In the genomic region with DNA sequence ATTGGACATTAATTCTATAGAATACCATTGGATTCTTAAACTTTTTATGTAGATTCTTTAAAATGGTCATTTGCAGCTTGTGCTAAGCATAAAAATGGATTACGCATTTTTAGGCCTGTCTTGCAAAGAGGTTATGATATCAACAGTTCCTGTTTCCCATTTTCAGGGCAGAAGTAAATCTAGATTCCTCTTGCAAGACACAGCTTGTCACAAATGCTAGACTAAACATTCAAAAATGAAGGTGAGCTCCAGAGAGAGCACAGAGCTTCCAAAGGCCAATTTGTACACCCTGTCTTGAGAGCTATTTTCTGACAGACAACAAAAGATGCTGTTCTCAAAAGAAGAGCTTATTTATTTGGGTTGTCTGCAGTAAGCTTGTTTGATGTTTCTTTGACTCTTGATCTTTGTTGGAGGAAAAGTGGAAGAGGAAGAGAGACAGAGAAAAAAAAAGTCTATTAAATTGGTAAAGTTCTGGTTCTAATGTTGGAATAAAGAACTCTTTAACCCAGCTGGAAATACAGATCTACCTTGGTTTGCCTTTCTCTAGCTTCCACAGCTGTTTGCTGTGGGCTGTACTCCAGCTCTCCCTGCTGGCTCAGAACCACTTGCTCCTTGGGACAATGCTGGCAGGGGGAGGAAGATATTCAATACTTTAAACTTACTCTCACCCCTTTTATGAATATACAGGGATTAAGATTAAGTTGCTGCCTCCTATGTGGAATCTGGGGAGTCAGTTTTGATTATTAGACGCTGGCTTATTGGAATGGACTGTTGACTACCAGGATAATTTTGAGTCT, we compare ENCODE assay signal across 17 cellular contexts.
DNase-seq lines count a peak whose midpoint lies in the region; ATAC-seq and TF ChIP-seq lines count a peak whose summit lies in the region.
"Had no signal": no experiment of that assay in that cellular context is flagged by ENCODE, and none has a peak within 500 bp of the region (broad histone marks: within the 10 kb centered on the region; RNA-seq: fewer than 3 reads in every experiment).

No MANE protein-coding gene starts in this region.

- H3K9me3 ChIP-seq in AG04450 (ENCODE audit: control insufficient read depth, insufficient read depth, low read length) (no peaks in the 10 kb centered on the region), H9 (ENCODE audit: control insufficient read depth, low read depth, low read length) (no peaks in the 10 kb centered on the region), hepatocyte (ENCODE audit: low read depth) (no peaks in the 10 kb centered on the region), PC-3 (ENCODE audit: low read length) (no peaks in the 10 kb centered on the region), suprapubic skin (no peaks in the 10 kb centered on the region)

- DNase-seq in AG04450 (ENCODE audit: low read depth, low spot score) (no peak), H9 (no peak), choroid plexus epithelial cell (ENCODE audit: low read depth) (peak; percentile 55), hepatocyte (ENCODE audit: low spot score) (no peak), T-cell (no peak), PC-3 (no peak), SIG-M5 treated with dmso at 0.1 percent for 504 hours (lab: John Stamatoyannopoulos, UW; ENCODE audit: unreplicated experiment) (no peak), suprapubic skin (ENCODE audit: low spot score in 2 of 2) (no peak)
- DNase-seq: activated CD4-positive, alpha-beta T cell treated with anti-CD3 and anti-CD28 coated beads, Interleukin-2, amount 50 U/mL, for 1 hour; activated T-cell treated with anti-CD3 and anti-CD28 coated beads, Interleukin-2, amount 50 U/mL, for 4 hours; C1 segment of cervical spinal cord; midbrain; NCI-H187 treated with DMSO at 0.1 percent for 48 hours; NCI-H774 had no signal

- BruUV-seq in PC-3 (replicated peaks; lab: Mats Ljungman, UMichigan), result no TSS peak

- no peak overlapping the region for H3K23ac ChIP-seq in H9 (ENCODE audit: insufficient read length, low read depth, low read length)

- H3K4me3 Mint-ChIP-seq in H9, result no peak overlapping the region
- H3K4me3 Mint-ChIP-seq in T-cell, result no peak overlapping the region
- H3K4me3 Mint-ChIP-seq: activated T-cell treated with anti-CD3 and anti-CD28 coated beads, Interleukin-2, amount 50 U/mL, for 4 hours; dendritic cell treated with granulocyte-macrophage colony-stimulating factor and Interleukin-4, amounts not matched to agents 40 ng/mL and 50 ng/mL, for 4 days had no signal

- H3K18ac ChIP-seq in H9 (ENCODE audit: insufficient read length, low read depth, low read length), result no peak overlapping the region

- H3K9ac ChIP-seq in H9 (ENCODE audit: extremely low read depth, insufficient read length, low read length) (no peak overlapping the region), PC-3 (ENCODE audit: low read length) (no peak overlapping the region)
- H3K9ac ChIP-seq: KMS-11 had no signal

- WGBS in H9 (ENCODE audit: extremely low coverage, insufficient read length, low lambda C conversion rate), result no CpG with 5 or more reads among the region's 2 CpGs
- WGBS in hepatocyte (ENCODE audit: low lambda C conversion rate, missing lambda C conversion rate), result 71% methylated on average over 2 of the region's 2 CpGs
- 67% methylated on average over 2 of the region's 2 CpGs for WGBS in suprapubic skin

- CTCF ChIA-PET in AG04450 (lab: Charles Lee), result interaction anchor here (0.9 kb wide), 1 partner anchor 14 kb away, joined by 4 read pairs; no protein-coding TSS in a partner anchor
- CTCF ChIA-PET in T-cell (lab: Charles Lee), result no interaction called here
- CTCF ChIA-PET in PC-3 (lab: Charles Lee), result no interaction called here

- no peak overlapping the region for H2BK12ac ChIP-seq in H9 (ENCODE audit: insufficient read length, low read depth, low read length)

- H3K36me3 Mint-ChIP-seq in H9 (ENCODE audit: insufficient read depth in 1 of 3, low read depth in 3 of 3) (peaks cover 3 to 4% (median 4%) of the 10 kb centered on the region in 3 experiments; a peak in 4 of 7 replicates), T-cell (no peaks in the 10 kb centered on the region)

- no peaks in the 10 kb centered on the region for H3K27me3 Mint-ChIP-seq in H9 (ENCODE audit: low read depth)
- no peaks in the 10 kb centered on the region for H3K27me3 Mint-ChIP-seq in T-cell
- H3K27me3 Mint-ChIP-seq: dendritic cell treated with granulocyte-macrophage colony-stimulating factor and Interleukin-4, amounts not matched to agents 40 ng/mL and 50 ng/mL, for 4 days had no signal

- H3K27me3 ChIP-seq in AG04450 (ENCODE audit: control insufficient read depth, insufficient read depth, low read length) (no peaks in the 10 kb centered on the region), H9 (ENCODE audit: insufficient read depth, low read length) (no peaks in the 10 kb centered on the region), hepatocyte (no peaks in the 10 kb centered on the region), PC-3 (ENCODE audit: low read length) (0 out of 2 replicates have a peak, but pooled peaks cover 9% of the 10 kb centered on the region), suprapubic skin (no peaks in the 10 kb centered on the region)

- intact Hi-C loops in PC-3 (cut with micrococcal nuclease), result loop anchor here (10.0 kb wide), 1 partner anchor 645 kb away; no protein-coding TSS in a partner anchor

- H3K9me2 ChIP-seq in hepatocyte (replicated peaks; ENCODE audit: insufficient read depth) (no peaks in the 10 kb centered on the region), PC-3 (replicated peaks; ENCODE audit: low read length) (no peaks in the 10 kb centered on the region)

- ATAC-seq in T-cell (replicated peaks in 1 of 4), result no peak
- ATAC-seq in PC-3, result no peak
- ATAC-seq: activated T-cell treated with anti-CD3 and anti-CD28 coated beads, Interleukin-2, amount 50 U/mL, for 4 hours; HCT116 had no signal

- no peak overlapping the region for H4K91ac ChIP-seq in H9 (ENCODE audit: insufficient read length, low read depth, low read length)

- POLR2A ChIA-PET in AG04450 (lab: Yijun Ruan, JAX), result no interaction called here
- POLR2A ChIA-PET in T-cell (lab: Charles Lee), result interaction anchor here in 1 of 2 donors (0.7 kb wide), 1 partner anchor 1444 kb away, joined by 3 read pairs; no protein-coding TSS in a partner anchor
- POLR2A ChIA-PET in PC-3 (lab: Charles Lee; ENCODE audit: unreplicated experiment), result no interaction called here

- no peaks in the 10 kb centered on the region for H3K36me3 ChIP-seq in hepatocyte (replicated peaks; ENCODE audit: insufficient read depth, low read depth)
- H3K36me3 ChIP-seq in PC-3 (ENCODE audit: low read depth, low read length), result no peaks in the 10 kb centered on the region
- no peaks in the 10 kb centered on the region for H3K36me3 ChIP-seq in suprapubic skin

- H4K20me1 ChIP-seq in H9 (ENCODE audit: control insufficient read depth, insufficient read depth, insufficient read length) (no peaks in the 10 kb centered on the region), hepatocyte (ENCODE audit: insufficient read depth, poor library complexity, severe bottlenecking) (no peaks in the 10 kb centered on the region), PC-3 (ENCODE audit: low read length) (no peaks in the 10 kb centered on the region)

- H3K4me3 ChIP-seq in AG04450 (ENCODE audit: low read depth, low read length) (no peak overlapping the region), choroid plexus epithelial cell (ENCODE audit: low read depth, low read length) (no peak overlapping the region), hepatocyte (no peak overlapping the region), PC-3 (ENCODE audit: low read length) (no peak overlapping the region), suprapubic skin (no peak overlapping the region)

- H2AFZ ChIP-seq in H9 (ENCODE audit: low read length), result no peak overlapping the region
- H2AFZ ChIP-seq in hepatocyte, result no peak overlapping the region
- no peak overlapping the region for H2AFZ ChIP-seq in PC-3 (ENCODE audit: low read length)

- no peak overlapping the region for H4K5ac ChIP-seq in H9 (ENCODE audit: insufficient read length, low read depth, low read length)

- no peak overlapping the region for H2BK15ac ChIP-seq in H9 (ENCODE audit: low read depth, low read length)

- H3K27ac ChIP-seq in AG04450 (ENCODE audit: low read depth, low read length) (no peak overlapping the region), H9 (ENCODE audit: insufficient read length, low read depth, low read length) (no peak overlapping the region), hepatocyte (no peak overlapping the region), PC-3 (ENCODE audit: low read length) (no peak overlapping the region), suprapubic skin (no peak overlapping the region)
- H3K27ac ChIP-seq: KMS-11 had no signal

- no peaks in the 10 kb centered on the region for H3K79me1 ChIP-seq in H9 (ENCODE audit: insufficient read depth, low read depth, low read length, poor library complexity, severe bottlenecking)

- no peak overlapping the region for H3K27ac Mint-ChIP-seq in H9
- H3K27ac Mint-ChIP-seq in T-cell, result no peak overlapping the region
- H3K27ac Mint-ChIP-seq: dendritic cell treated with granulocyte-macrophage colony-stimulating factor and Interleukin-4, amounts not matched to agents 40 ng/mL and 50 ng/mL, for 4 days had no signal

- H3K4me1 Mint-ChIP-seq in H9 (no peaks in the 10 kb centered on the region), T-cell (no peaks in the 10 kb centered on the region)

- H2BK5ac ChIP-seq in H9 (ENCODE audit: insufficient read length, low read length), result no peak overlapping the region

- H3K4me1 ChIP-seq in H9 (ENCODE audit: insufficient read depth, low read length) (no peaks in the 10 kb centered on the region), hepatocyte (ENCODE audit: insufficient read depth) (no peaks in the 10 kb centered on the region), PC-3 (ENCODE audit: insufficient read depth, low read length) (no peaks in the 10 kb centered on the region), suprapubic skin (no peaks in the 10 kb centered on the region)

- no peak for TF ChIP-seq POLR2A in suprapubic skin (IDR thresholded peaks at IDR 0.05)

- H3K23me2 ChIP-seq in H9 (ENCODE audit: insufficient read length, low read depth, low read length, poor library complexity, severe bottlenecking), result no peaks in the 10 kb centered on the region

- no peak overlapping the region for H2BK120ac ChIP-seq in H9 (ENCODE audit: low read depth, low read length, poor library complexity, severe bottlenecking)

- H3K4ac ChIP-seq in H9 (ENCODE audit: low read depth, low read length), result no peak overlapping the region

- no peak overlapping the region for H3K14ac ChIP-seq in H9 (ENCODE audit: insufficient read depth, low read length)

- H4K8ac ChIP-seq in H9 (replicated peaks; ENCODE audit: insufficient read length, low read depth, low read length), result no peak overlapping the region

- no peak overlapping the region for H2BK20ac ChIP-seq in H9 (ENCODE audit: low read depth, low read length, poor library complexity, severe bottlenecking)

- no peak overlapping the region for H2AK5ac ChIP-seq in H9 (ENCODE audit: insufficient read length, low read length)

- no peak for TF ChIP-seq EP300 in suprapubic skin (IDR thresholded peaks at IDR 0.05)

- peaks cover 9 to 14% of the 10 kb centered on the region in 2 experiments for H3K9me3 Mint-ChIP-seq in H9
- H3K9me3 Mint-ChIP-seq in T-cell, result peaks cover 13 to 41% (median 18%) of the 10 kb centered on the region in 3 donors

- H3K56ac ChIP-seq in H9 (ENCODE audit: insufficient read length, low read depth, low read length), result no peak overlapping the region

- no peaks in the 10 kb centered on the region for H3F3A ChIP-seq in PC-3 (ENCODE audit: low read length, unreplicated experiment)

- H3K4me2 ChIP-seq in H9 (ENCODE audit: insufficient read depth, insufficient read length, low read length) (no peak overlapping the region), hepatocyte (no peak overlapping the region), PC-3 (ENCODE audit: low read length) (no peak overlapping the region)
- H3K4me2 ChIP-seq: KMS-11 had no signal

- no peak overlapping the region for H3T11ph ChIP-seq in H9 (ENCODE audit: low read length)

- H3K79me2 ChIP-seq in H9 (ENCODE audit: insufficient read depth, low read length) (no peaks in the 10 kb centered on the region), hepatocyte (no peaks in the 10 kb centered on the region), PC-3 (ENCODE audit: low read length) (no peaks in the 10 kb centered on the region)

- peak; percentile 32 for TF ChIP-seq CTCF in AG04450 (IDR thresholded peaks at IDR 0.05; ENCODE audit: low read depth, low read length)
- peak; percentile 15; the same call in 1 of the 3 replicates for TF ChIP-seq CTCF in H9 (conservative IDR thresholded peaks at IDR 0.05)
- TF ChIP-seq CTCF in choroid plexus epithelial cell (conservative IDR thresholded peaks at IDR 0.05; ENCODE audit: low read depth, low read length), result peak; percentile 61
- TF ChIP-seq CTCF in hepatocyte (IDR thresholded peaks at IDR 0.05; ENCODE audit: poor library complexity), result peak; percentile 18
- no peak for TF ChIP-seq CTCF in PC-3 (conservative IDR thresholded peaks at IDR 0.05; ENCODE audit: low read depth, low read length)
- TF ChIP-seq CTCF in suprapubic skin (IDR thresholded peaks at IDR 0.05), result no peak

Comparison
In these comparisons a context has a peak if more than half of its experiments do, and no peak if none do; other contexts are left out.
1. CTCF ChIP-seq: peak in AG04450 (single experiment), H9 (single experiment), choroid plexus epithelial cell (single experiment) and hepatocyte (single experiment); none in PC-3 (single experiment) and suprapubic skin (0 of 2).